ENCODE assay signal across 1 cellular context in the genomic region with DNA sequence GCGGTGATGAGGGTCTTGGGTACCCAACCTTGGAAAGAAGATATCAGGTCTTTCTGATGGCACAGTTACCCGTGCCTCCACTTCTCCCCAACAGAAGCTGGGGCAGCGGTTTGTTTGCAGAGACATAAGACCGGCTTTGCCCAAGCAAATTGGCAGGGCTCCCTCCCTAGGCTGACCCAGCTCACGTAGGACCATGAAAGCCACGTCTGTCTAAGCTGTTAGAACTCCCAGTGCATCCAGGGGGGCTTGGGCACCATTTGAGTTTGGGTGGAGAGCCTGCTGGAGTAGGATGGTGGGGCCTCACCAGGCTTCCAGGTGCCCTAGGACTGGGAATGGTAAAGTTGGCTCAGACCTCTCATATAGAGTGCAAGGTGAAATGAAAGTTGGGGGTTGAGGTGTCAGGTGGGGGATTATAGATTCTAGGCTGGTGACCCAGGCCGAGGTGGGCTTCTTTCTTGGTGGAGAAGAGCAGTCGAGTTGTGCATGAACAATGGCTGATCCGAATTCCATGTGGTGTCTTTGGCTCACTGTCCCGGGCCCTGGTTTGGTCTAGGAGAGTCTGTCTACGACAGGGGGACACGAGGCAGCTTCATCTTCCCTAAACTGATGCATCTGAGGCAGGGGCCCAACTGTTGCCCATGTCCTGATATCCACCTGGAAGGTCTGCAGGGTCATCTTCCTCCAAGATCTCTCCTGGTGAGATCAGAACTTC.
TF ChIP-seq lines count a peak whose summit lies in the region.

No MANE protein-coding gene starts in this region.

TF ChIP-seq in WTC11, 78 proteins besides CTCF, POLR2A, EP300 and RAD21:
- TF ChIP-seq, protein P1, sequence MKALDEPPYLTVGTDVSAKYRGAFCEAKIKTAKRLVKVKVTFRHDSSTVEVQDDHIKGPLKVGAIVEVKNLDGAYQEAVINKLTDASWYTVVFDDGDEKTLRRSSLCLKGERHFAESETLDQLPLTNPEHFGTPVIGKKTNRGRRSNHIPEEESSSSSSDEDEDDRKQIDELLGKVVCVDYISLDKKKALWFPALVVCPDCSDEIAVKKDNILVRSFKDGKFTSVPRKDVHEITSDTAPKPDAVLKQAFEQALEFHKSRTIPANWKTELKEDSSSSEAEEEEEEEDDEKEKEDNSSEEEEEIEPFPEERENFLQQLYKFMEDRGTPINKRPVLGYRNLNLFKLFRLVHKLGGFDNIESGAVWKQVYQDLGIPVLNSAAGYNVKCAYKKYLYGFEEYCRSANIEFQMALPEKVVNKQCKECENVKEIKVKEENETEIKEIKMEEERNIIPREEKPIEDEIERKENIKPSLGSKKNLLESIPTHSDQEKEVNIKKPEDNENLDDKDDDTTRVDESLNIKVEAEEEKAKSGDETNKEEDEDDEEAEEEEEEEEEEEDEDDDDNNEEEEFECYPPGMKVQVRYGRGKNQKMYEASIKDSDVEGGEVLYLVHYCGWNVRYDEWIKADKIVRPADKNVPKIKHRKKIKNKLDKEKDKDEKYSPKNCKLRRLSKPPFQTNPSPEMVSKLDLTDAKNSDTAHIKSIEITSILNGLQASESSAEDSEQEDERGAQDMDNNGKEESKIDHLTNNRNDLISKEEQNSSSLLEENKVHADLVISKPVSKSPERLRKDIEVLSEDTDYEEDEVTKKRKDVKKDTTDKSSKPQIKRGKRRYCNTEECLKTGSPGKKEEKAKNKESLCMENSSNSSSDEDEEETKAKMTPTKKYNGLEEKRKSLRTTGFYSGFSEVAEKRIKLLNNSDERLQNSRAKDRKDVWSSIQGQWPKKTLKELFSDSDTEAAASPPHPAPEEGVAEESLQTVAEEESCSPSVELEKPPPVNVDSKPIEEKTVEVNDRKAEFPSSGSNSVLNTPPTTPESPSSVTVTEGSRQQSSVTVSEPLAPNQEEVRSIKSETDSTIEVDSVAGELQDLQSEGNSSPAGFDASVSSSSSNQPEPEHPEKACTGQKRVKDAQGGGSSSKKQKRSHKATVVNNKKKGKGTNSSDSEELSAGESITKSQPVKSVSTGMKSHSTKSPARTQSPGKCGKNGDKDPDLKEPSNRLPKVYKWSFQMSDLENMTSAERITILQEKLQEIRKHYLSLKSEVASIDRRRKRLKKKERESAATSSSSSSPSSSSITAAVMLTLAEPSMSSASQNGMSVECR (CRISPR knock-in tag; IDR thresholded peaks at IDR 0.05; ENCODE audit: borderline replicate concordance): no peak
- 0 out of 2 replicates have a peak, but pooled peaks have one; percentile 43 for TF ChIP-seq ZNF317 (CRISPR knock-in tag; IDR thresholded peaks at IDR 0.05; ENCODE audit: borderline replicate concordance, low read depth)
